Comparison of ENCODE assay signal across 22 cellular contexts in the genomic region with DNA sequence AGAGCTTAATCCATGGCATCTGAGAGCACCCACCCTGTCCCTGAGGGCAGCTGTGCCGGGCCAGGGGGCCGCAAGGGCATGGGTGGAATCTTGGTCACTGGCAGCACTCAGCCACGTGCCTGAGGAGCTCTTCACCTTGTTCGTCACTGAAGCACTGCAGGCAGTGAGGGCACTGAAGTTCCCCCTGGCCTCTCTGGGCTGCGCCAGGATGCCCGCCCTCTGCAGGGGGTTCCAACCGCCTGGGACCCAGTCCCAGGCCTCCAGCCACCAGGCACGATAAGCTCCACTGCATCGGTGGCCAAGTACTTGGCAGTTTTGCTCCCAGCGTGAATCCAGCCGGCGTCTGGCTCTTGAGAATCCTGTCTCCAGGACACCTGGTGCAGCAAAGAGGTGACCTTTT.
"Had no signal": no experiment of that assay in that cellular context is flagged by ENCODE, and none has a peak within 500 bp of the region (broad histone marks: within the 10 kb centered on the region; RNA-seq: fewer than 3 reads in every experiment).

No MANE protein-coding gene starts in this region.

- ATAC-seq: left colon; naive thymus-derived CD4-positive, alpha-beta T cell; right cardiac atrium; stimulated activated effector memory CD8-positive, alpha-beta T cell treated with anti-CD3 and anti-CD28 coated beads, Interleukin-12 subunit alpha, Interleukin-12 subunit beta, amount 100 ng/mL, for 72 hours had no signal

- H3K27ac ChIP-seq: dorsolateral prefrontal cortex, neural progenitor cell, prostate gland, sigmoid colon, stomach, tibial nerve, upper lobe of left lung had no signal

- H3K4me3 ChIP-seq: dorsolateral prefrontal cortex, lung, neural progenitor cell, prostate gland, sigmoid colon, stomach, tibial nerve, upper lobe of left lung had no signal

- H3K36me3 ChIP-seq: neural progenitor cell, prostate gland, sigmoid colon, stomach, tibial nerve, upper lobe of left lung had no signal

- H3K4me1 ChIP-seq: neural progenitor cell, prostate gland, sigmoid colon, stomach, tibial nerve, upper lobe of left lung had no signal

- H3K9ac ChIP-seq: neural progenitor cell had no signal

- H3K9me3 ChIP-seq: prostate gland, sigmoid colon, stomach, tibial nerve, upper lobe of left lung had no signal

- H3K4me2 ChIP-seq: neural progenitor cell had no signal

- DNase-seq: dorsolateral prefrontal cortex; effector CD4-positive, alpha-beta T cell; hypothalamus; immature natural killer cell; islet precursor cell; kidney glomerular epithelial cell; left colon; midbrain; naive thymus-derived CD4-positive, alpha-beta T cell; nucleus accumbens; right cardiac atrium; sigmoid colon; stimulated activated CD4-positive, alpha-beta T cell treated with anti-CD3 and anti-CD28 coated beads, Interleukin-2, amount 100 ng/mL, for 24 hours; stimulated activated CD4-positive, alpha-beta T cell treated with anti-CD3 and anti-CD28 coated beads, Interleukin-4, amount 100 ng/mL, for 24 hours; stimulated activated naive CD4-positive, alpha-beta T cell treated with Interleukin-2 at 50 U/mL for 16 hours; stomach had no signal

- H3K27me3 ChIP-seq: neural progenitor cell, sigmoid colon, stomach, tibial nerve, upper lobe of left lung had no signal

- H2AFZ ChIP-seq: neural progenitor cell had no signal
